Comparison of ENCODE assay signal across 8 cellular contexts in the genomic region with DNA sequence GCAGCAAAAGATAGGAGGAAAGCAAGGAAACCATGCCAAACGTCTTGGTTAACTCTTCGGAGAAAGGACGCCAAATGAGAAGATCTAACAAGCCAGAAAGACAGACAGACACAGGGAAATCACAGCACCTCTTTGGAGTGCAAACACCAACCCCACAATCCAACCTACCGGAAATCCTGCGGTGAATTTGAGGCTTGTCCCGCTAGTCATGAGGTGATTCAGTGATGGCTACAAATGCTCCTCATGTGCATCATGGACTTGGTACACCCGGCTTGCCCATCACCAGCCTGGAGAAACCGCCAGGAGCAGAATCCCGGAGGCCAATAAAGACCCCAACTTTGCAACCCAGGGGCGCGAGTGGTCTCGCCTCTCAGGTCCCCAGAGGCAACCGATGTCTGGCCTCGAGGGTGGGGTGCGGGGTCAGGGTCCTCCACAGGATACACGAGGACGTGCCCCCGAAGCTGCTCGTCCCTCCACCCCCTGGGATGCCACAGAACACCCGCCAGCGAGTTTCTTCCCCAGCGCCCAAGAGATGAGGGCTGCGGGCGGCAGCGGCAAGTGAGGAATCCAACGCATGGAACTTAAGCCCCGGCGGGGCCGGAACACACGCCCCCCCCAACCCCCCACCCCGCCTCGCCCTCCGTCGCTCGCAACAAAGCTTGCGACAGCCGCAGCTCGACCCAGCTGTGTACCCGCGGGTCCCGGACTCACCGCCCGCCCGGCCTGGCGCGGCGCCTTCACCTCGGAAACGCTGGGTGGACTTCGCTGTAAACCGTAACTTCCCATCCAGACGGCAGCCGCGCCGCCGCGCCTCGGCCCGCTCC. TPM values are rescaled to one million over a fixed set of nuclear protein-coding genes. Genes with fewer than 3 reads are reported as not detected.
DNase-seq lines count a peak whose midpoint lies in the region; ATAC-seq and TF ChIP-seq lines count a peak whose summit lies in the region.
"Not testable (repeated sequence)": the region's sequence is repeated elsewhere in the genome, so short reads cannot be mapped to it uniquely, and the experiment has no call there.

No MANE protein-coding gene starts in this region.

- DNase-seq in DMS79 (lab: John Stamatoyannopoulos, UW) (peak; percentile 2), SK-N-SH (peak; percentile 25), fibroblast of villous mesenchyme (ENCODE audit: low read depth) (peak; percentile 22)
- peak; percentile 82 for DNase-seq in activated naive CD4-positive, alpha-beta T cell treated with anti-CD3 and anti-CD28 coated beads for 36 hours
- not testable (repeated sequence) for DNase-seq in natural killer cell
- peak; percentile 56 for DNase-seq in stimulated activated naive CD8-positive, alpha-beta T cell treated with anti-CD3 and anti-CD28 coated beads, Interleukin-15, Interleukin-2, amounts not matched to agents 100 U/mL and 50 U/mL, for 24 hours

- H3K27me3 ChIP-seq in SK-N-SH (ENCODE audit: insufficient read depth) = not testable (repeated sequence)

- ATAC-seq in GM21576 (IDR thresholded peaks at IDR 0.05; ENCODE audit: unreplicated experiment) = peak; percentile 72
- peak; percentile 48 for ATAC-seq in HG03469 (IDR thresholded peaks at IDR 0.05; ENCODE audit: unreplicated experiment)
- ATAC-seq in natural killer cell = peak; percentile 66 to 83 (median 80)
- ATAC-seq in stimulated activated naive CD8-positive, alpha-beta T cell treated with anti-CD3 and anti-CD28 coated beads, Interleukin-15, Interleukin-2, amounts not matched to agents 100 U/mL and 50 U/mL, for 24 hours = peak; percentile 79

- H3K79me2 ChIP-seq in SK-N-SH (ENCODE audit: insufficient read depth) = not testable (repeated sequence)

- H3K9me3 Mint-ChIP-seq in activated naive CD4-positive, alpha-beta T cell treated with anti-CD3 and anti-CD28 coated beads for 36 hours; natural killer cell: not testable (repeated sequence)

- H4K20me1 ChIP-seq in SK-N-SH (ENCODE audit: insufficient read depth) = not testable (repeated sequence)

- H2AFZ ChIP-seq in SK-N-SH (ENCODE audit: low read depth) = peak overlapping the region; percentile 99

- peak overlapping the region in 1 of 2 experiments; percentile 32; a peak in 3 of 4 replicates for H3K27ac ChIP-seq in SK-N-SH (ENCODE audit: low read depth in 2 of 2, low read length in 1 of 2)

- H3K4me1 ChIP-seq in SK-N-SH (ENCODE audit: control insufficient read depth in 1 of 2, insufficient read depth in 2 of 2, low read depth in 1 of 2, low read length in 1 of 2) = not testable (repeated sequence)

- H3K9me2 ChIP-seq in SK-N-SH = not testable (repeated sequence)

- H3K9ac ChIP-seq in SK-N-SH = peak overlapping the region; percentile 54; the same call in 1 of the 2 replicates

- POLR2A ChIA-PET in SK-N-SH (lab: Yijun Ruan, JAX) = not testable (repeated sequence)

- not testable (repeated sequence) for H3K36me3 ChIP-seq in SK-N-SH (replicated peaks in 1 of 2; ENCODE audit: control insufficient read depth in 1 of 2, insufficient read depth in 2 of 2, low read length in 1 of 2)

- CTCF ChIA-PET in SK-N-SH (lab: Yijun Ruan, JAX); activated naive CD4-positive, alpha-beta T cell treated with anti-CD3 and anti-CD28 coated beads for 36 hours (lab: Charles Lee): not testable (repeated sequence)

- H3K4me2 ChIP-seq in SK-N-SH = peak overlapping the region; percentile 94

- H3K36me3 Mint-ChIP-seq in activated naive CD4-positive, alpha-beta T cell treated with anti-CD3 and anti-CD28 coated beads for 36 hours (ENCODE audit: low read depth) = not testable (repeated sequence)
- H3K36me3 Mint-ChIP-seq in natural killer cell = peaks cover 11% of the 10 kb centered on the region

- H3K27me3 Mint-ChIP-seq in activated naive CD4-positive, alpha-beta T cell treated with anti-CD3 and anti-CD28 coated beads for 36 hours (ENCODE audit: low read depth) = peaks cover 23% of the 10 kb centered on the region
- H3K27me3 Mint-ChIP-seq in natural killer cell (ENCODE audit: low read depth in 2 of 2) = peaks cover 35% of the 10 kb centered on the region in 2 donors

- H3K4me3 ChIP-seq in SK-N-SH (ENCODE audit: low read depth in 2 of 2, low read length in 1 of 2) (peak overlapping the region; percentile 59 to 83), fibroblast of villous mesenchyme (ENCODE audit: low read depth, low read length) (peak overlapping the region; percentile 70)

- peak overlapping the region; percentile 85 for H3K27ac Mint-ChIP-seq in activated naive CD4-positive, alpha-beta T cell treated with anti-CD3 and anti-CD28 coated beads for 36 hours
- H3K27ac Mint-ChIP-seq in natural killer cell = peak overlapping the region; percentile 26 to 86

- not testable (repeated sequence) for H3F3A ChIP-seq in SK-N-SH (replicated peaks; ENCODE audit: insufficient read depth)

- intact Hi-C loops in activated naive CD4-positive, alpha-beta T cell treated with anti-CD3 and anti-CD28 coated beads for 36 hours (cut with micrococcal nuclease); natural killer cell (cut with micrococcal nuclease): not testable (repeated sequence)

- TF ChIP-seq EP300 in SK-N-SH (IDR thresholded peaks at IDR 0.05; ENCODE audit: borderline replicate concordance in 1 of 2, low read depth in 1 of 2, low read length in 1 of 2) = not testable (repeated sequence)

- 6% methylated on average over 18 of the region's 59 CpGs for WGBS in SK-N-SH (ENCODE audit: low lambda C conversion rate)

- not testable (repeated sequence) for TF ChIP-seq RAD21 in SK-N-SH (IDR thresholded peaks at IDR 0.05; ENCODE audit: low read length)

- not testable (repeated sequence) for H3K9me3 ChIP-seq in SK-N-SH

- TF ChIP-seq CTCF in SK-N-SH (IDR thresholded peaks at IDR 0.05); fibroblast of villous mesenchyme (IDR thresholded peaks at IDR 0.05; ENCODE audit: insufficient read depth, low read depth, low read length); natural killer cell (IDR thresholded peaks at IDR 0.05): not testable (repeated sequence)

- peak overlapping the region; percentile 97 for H3K4me3 Mint-ChIP-seq in activated naive CD4-positive, alpha-beta T cell treated with anti-CD3 and anti-CD28 coated beads for 36 hours
- H3K4me3 Mint-ChIP-seq in natural killer cell = peak overlapping the region; percentile 92

- not testable (repeated sequence) for H3K4me1 Mint-ChIP-seq in activated naive CD4-positive, alpha-beta T cell treated with anti-CD3 and anti-CD28 coated beads for 36 hours (ENCODE audit: low read depth)
- H3K4me1 Mint-ChIP-seq in natural killer cell = peaks cover 7 to 13% of the 10 kb centered on the region in 2 donors

TF ChIP-seq in SK-N-SH, 30 proteins besides CTCF, POLR2A, EP300 and RAD21:
- TF ChIP-seq, protein P1, sequence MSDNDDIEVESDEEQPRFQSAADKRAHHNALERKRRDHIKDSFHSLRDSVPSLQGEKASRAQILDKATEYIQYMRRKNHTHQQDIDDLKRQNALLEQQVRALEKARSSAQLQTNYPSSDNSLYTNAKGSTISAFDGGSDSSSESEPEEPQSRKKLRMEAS (IDR thresholded peaks at IDR 0.05; ENCODE audit: low read depth) = 0 out of 2 replicates have a peak, but pooled peaks have one; percentile 33

RNA-seq across cellular contexts. Expression of a gene that starts 0.6 kb away (rescaled TPM):
- polyA plus RNA-seq in SK-N-SH (2012; rRNA removed) = 2.0 and 2.2 TPM in 2 replicates
- 1.6 and 2.1 TPM in 2 replicates for polyA plus RNA-seq in SK-N-SH (2012; cell fraction: cytosol; rRNA removed)
- 3.2 and 6.5 TPM in 2 replicates for polyA plus RNA-seq in SK-N-SH (2012; cell fraction: nucleus; rRNA removed)
- 1 to 10 TPM; 1.4 to 1.8 TPM for total RNA-seq in activated naive CD4-positive, alpha-beta T cell treated with anti-CD3 and anti-CD28 coated beads for 36 hours
- total RNA-seq in fibroblast of villous mesenchyme = 2.3 and 2.6 TPM in 2 replicates
- total RNA-seq in natural killer cell = 1 to 10 TPM; 2.1 to 3.0 (median 2.4) TPM
